Comparison of ENCODE assay signal across 14 cellular contexts in genomic region chr2:230685165-230685560, GRCh38. TPM values are rescaled to one million over a fixed set of nuclear protein-coding genes. Genes with fewer than 3 reads are reported as not detected.
DNase-seq lines count a peak whose midpoint lies in the region; ATAC-seq, FAIRE-seq and TF ChIP-seq lines count a peak whose summit lies in the region.
"Had no signal": no experiment of that assay in that cellular context is flagged by ENCODE, and none has a peak within 500 bp of the region (broad histone marks: within the 10 kb centered on the region; RNA-seq: fewer than 3 reads in every experiment).

No MANE protein-coding gene starts in this region.

- FAIRE-seq in keratinocyte (lab: Jason Lieb, UNC) = peak; percentile 46

- no peak for ATAC-seq in GM18517 (IDR thresholded peaks at IDR 0.05; ENCODE audit: unreplicated experiment)
- ATAC-seq: activated naive CD8-positive, alpha-beta T cell treated with anti-CD3 and anti-CD28 coated beads, Interleukin-2, amount 50 U/mL, for 24 hours; left colon had no signal

- H3F3A ChIP-seq in SK-N-SH (replicated peaks; ENCODE audit: insufficient read depth) = peaks cover 7% of the 10 kb centered on the region

- TF ChIP-seq CTCF in SK-N-SH (IDR thresholded peaks at IDR 0.05) (no peak), keratinocyte (optimal IDR thresholded peaks at IDR 0.05 in 1 of 3, IDR thresholded peaks at IDR 0.05 in 1 of 3, conservative IDR thresholded peaks at IDR 0.05 in 1 of 3; ENCODE audit: extremely low read depth in 1 of 3, insufficient read depth in 2 of 3, low read length in 3 of 3) (no peak)

- H3K9me3 ChIP-seq in SK-N-SH (no peaks in the 10 kb centered on the region), keratinocyte (ENCODE audit: control insufficient read depth, low read depth, low read length) (no peaks in the 10 kb centered on the region), skeletal muscle tissue (ENCODE audit: control insufficient read depth in 3 of 3, low read length in 3 of 3) (no peaks in the 10 kb centered on the region)

- H3K27me3 Mint-ChIP-seq in activated naive CD8-positive, alpha-beta T cell treated with anti-CD3 and anti-CD28 coated beads for 36 hours = no peaks in the 10 kb centered on the region

- 54% methylated on average over 6 of the region's 6 CpGs for WGBS in SK-N-SH (ENCODE audit: low lambda C conversion rate)

- H3K27me3 ChIP-seq in SK-N-SH (ENCODE audit: insufficient read depth) = no peaks in the 10 kb centered on the region
- no peaks in the 10 kb centered on the region for H3K27me3 ChIP-seq in keratinocyte (ENCODE audit: control insufficient read depth, extremely low read depth, insufficient read depth, low read length)
- no peaks in the 10 kb centered on the region for H3K27me3 ChIP-seq in skeletal muscle tissue (ENCODE audit: control insufficient read depth in 3 of 3, insufficient read depth in 3 of 3, low read length in 3 of 3)

- H3K36me3 ChIP-seq in SK-N-SH (replicated peaks in 1 of 2; ENCODE audit: control insufficient read depth in 1 of 2, insufficient read depth in 2 of 2, low read length in 1 of 2) (no peaks in the 10 kb centered on the region), keratinocyte (ENCODE audit: control insufficient read depth in 2 of 2, extremely low read depth in 1 of 2, insufficient read depth in 2 of 2, low read length in 2 of 2) (no peaks in the 10 kb centered on the region), skeletal muscle tissue (ENCODE audit: control insufficient read depth in 3 of 3, insufficient read depth in 3 of 3, low read length in 3 of 3) (no peaks in the 10 kb centered on the region)

- H3K4me2 ChIP-seq in SK-N-SH (no peak overlapping the region; the same call in 1 of the 2 replicates), keratinocyte (ENCODE audit: control insufficient read depth, extremely low read depth, insufficient read depth, low read depth, low read length) (peak overlapping the region; percentile 42)

- dilution Hi-C loops in keratinocyte (cut with MboI; ENCODE audit: extremely low pct_ligation_motif_present, low sequenced_read_pairs) = no loop called here

- H3K4me3 ChIP-seq in SK-N-SH (ENCODE audit: low read depth in 2 of 2, low read length in 1 of 2) (no peak overlapping the region), keratinocyte (ENCODE audit: control insufficient read depth in 2 of 3, extremely low read depth in 1 of 3, insufficient read depth in 2 of 3, low read depth in 1 of 3, low read length in 3 of 3) (no peak overlapping the region), skeletal muscle tissue (ENCODE audit: low read length in 3 of 3) (no peak overlapping the region)

- CTCF ChIA-PET in SK-N-SH (lab: Yijun Ruan, JAX) = interaction anchor here (1.0 kb wide), 1 partner anchor 228 kb away, joined by 3 read pairs; no protein-coding TSS in a partner anchor

- peaks cover 6 to 17% of the 10 kb centered on the region in 2 experiments; a peak in 2 of 4 replicates for H3K4me1 ChIP-seq in SK-N-SH (ENCODE audit: control insufficient read depth in 1 of 2, insufficient read depth in 2 of 2, low read depth in 1 of 2, low read length in 1 of 2)
- H3K4me1 ChIP-seq in keratinocyte (ENCODE audit: control insufficient read depth, extremely low read depth, insufficient read depth, low read length) = peaks cover 53% of the 10 kb centered on the region
- peaks cover 7 to 20% (median 11%) of the 10 kb centered on the region in 3 donors for H3K4me1 ChIP-seq in skeletal muscle tissue (ENCODE audit: control insufficient read depth in 3 of 3, insufficient read depth in 3 of 3, low read length in 3 of 3)

- no peak overlapping the region; a peak in 1 of 4 replicates for H3K27ac ChIP-seq in SK-N-SH (ENCODE audit: low read depth in 2 of 2, low read length in 1 of 2)
- peak overlapping the region; percentile 76 for H3K27ac ChIP-seq in keratinocyte (ENCODE audit: control insufficient read depth, insufficient read depth, low read length)
- peak overlapping the region; percentile 48 for H3K27ac ChIP-seq in skeletal muscle tissue (ENCODE audit: low read depth, low read length)

- H3K9me3 Mint-ChIP-seq in activated naive CD8-positive, alpha-beta T cell treated with anti-CD3 and anti-CD28 coated beads for 36 hours = peaks cover 1% of the 10 kb centered on the region
- H3K9me3 Mint-ChIP-seq: activated naive CD8-positive, alpha-beta T cell treated with anti-CD3 and anti-CD28 coated beads, Interleukin-2, amount 50 U/mL, for 24 hours had no signal

- DNase-seq in NCI-H1417 (lab: John Stamatoyannopoulos, UW) = peak in 2 of 3 experiments; percentile 58 to 71
- no peak for DNase-seq in NCI-H1417 treated with DMSO at 0.1 percent for 48 hours (lab: John Stamatoyannopoulos, UW)
- no peak for DNase-seq in SK-N-SH
- DNase-seq in keratinocyte (ENCODE audit: low read depth, low spot score) = no peak
- DNase-seq in activated naive CD8-positive, alpha-beta T cell treated with anti-CD3 and anti-CD28 coated beads for 36 hours = no peak
- no peak for DNase-seq in activated T-cell treated with anti-CD3 and anti-CD28 coated beads, Interleukin-2, amount 50 U/mL, for 48 hours
- DNase-seq: activated naive CD8-positive, alpha-beta T cell treated with anti-CD3 and anti-CD28 coated beads, Interleukin-2, amount 50 U/mL, for 24 hours; left colon; NCI-H1436 treated with DMSO at 0.1 percent for 48 hours; NCI-H526; stimulated activated CD4-positive, alpha-beta T cell treated with anti-CD3 and anti-CD28 coated beads, Interleukin-2, amount 100 ng/mL, for 48 hours had no signal

- H2AFZ ChIP-seq in SK-N-SH (ENCODE audit: low read depth) (peak overlapping the region; percentile 7; the same call in 1 of the 2 replicates), keratinocyte (ENCODE audit: control insufficient read depth, low read length) (no peak overlapping the region)

- POLR2A ChIA-PET in SK-N-SH (lab: Yijun Ruan, JAX) = no interaction called here

- no peak for TF ChIP-seq RAD21 in SK-N-SH (IDR thresholded peaks at IDR 0.05; ENCODE audit: low read length)

- H4K20me1 ChIP-seq in SK-N-SH (ENCODE audit: insufficient read depth) (no peaks in the 10 kb centered on the region), keratinocyte (ENCODE audit: control insufficient read depth, extremely low read depth, insufficient read depth, low read length) (no peaks in the 10 kb centered on the region)

- H3K9ac ChIP-seq in SK-N-SH (no peak overlapping the region), keratinocyte (ENCODE audit: control insufficient read depth, extremely low read depth, insufficient read depth, low read length) (peak overlapping the region; percentile 31), skeletal muscle tissue (ENCODE audit: low read depth in 1 of 3, low read length in 3 of 3) (no peak overlapping the region)

- no peaks in the 10 kb centered on the region for H3K36me3 Mint-ChIP-seq in activated naive CD8-positive, alpha-beta T cell treated with anti-CD3 and anti-CD28 coated beads for 36 hours

- H3K9me1 ChIP-seq in keratinocyte (ENCODE audit: control insufficient read depth, extremely low read depth, insufficient read depth, low read length) = no peaks in the 10 kb centered on the region

- H3K4me1 Mint-ChIP-seq in activated naive CD8-positive, alpha-beta T cell treated with anti-CD3 and anti-CD28 coated beads for 36 hours = peaks cover 15% of the 10 kb centered on the region

- H3K79me2 ChIP-seq in SK-N-SH (ENCODE audit: insufficient read depth) (no peaks in the 10 kb centered on the region), keratinocyte (ENCODE audit: control insufficient read depth, insufficient read depth, low read length) (no peaks in the 10 kb centered on the region)

- no peak overlapping the region for H3K4me3 Mint-ChIP-seq in activated naive CD8-positive, alpha-beta T cell treated with anti-CD3 and anti-CD28 coated beads for 36 hours
- H3K4me3 Mint-ChIP-seq: activated naive CD8-positive, alpha-beta T cell treated with anti-CD3 and anti-CD28 coated beads, Interleukin-2, amount 50 U/mL, for 24 hours; T-helper 1 cell treated with Interleukin-12 subunit alpha and Interleukin-12 subunit beta and Interleukin-4 antibody, amounts not matched to agents 30 μg/mL and 1 μg/mL, for 36 hours had no signal

- H3K9me2 ChIP-seq in SK-N-SH = no peaks in the 10 kb centered on the region

- no peak for TF ChIP-seq EP300 in SK-N-SH (IDR thresholded peaks at IDR 0.05; ENCODE audit: borderline replicate concordance in 1 of 2, low read depth in 1 of 2, low read length in 1 of 2)

- no peak overlapping the region for H3K27ac Mint-ChIP-seq in activated naive CD8-positive, alpha-beta T cell treated with anti-CD3 and anti-CD28 coated beads for 36 hours
- H3K27ac Mint-ChIP-seq: activated naive CD8-positive, alpha-beta T cell treated with anti-CD3 and anti-CD28 coated beads, Interleukin-2, amount 50 U/mL, for 24 hours; T-helper 1 cell treated with Interleukin-12 subunit alpha and Interleukin-12 subunit beta and Interleukin-4 antibody, amounts not matched to agents 30 μg/mL and 1 μg/mL, for 36 hours had no signal

TF ChIP-seq in SK-N-SH, 30 proteins besides CTCF, POLR2A, EP300 and RAD21 (continues in another document):
- TF ChIP-seq, protein P1, sequence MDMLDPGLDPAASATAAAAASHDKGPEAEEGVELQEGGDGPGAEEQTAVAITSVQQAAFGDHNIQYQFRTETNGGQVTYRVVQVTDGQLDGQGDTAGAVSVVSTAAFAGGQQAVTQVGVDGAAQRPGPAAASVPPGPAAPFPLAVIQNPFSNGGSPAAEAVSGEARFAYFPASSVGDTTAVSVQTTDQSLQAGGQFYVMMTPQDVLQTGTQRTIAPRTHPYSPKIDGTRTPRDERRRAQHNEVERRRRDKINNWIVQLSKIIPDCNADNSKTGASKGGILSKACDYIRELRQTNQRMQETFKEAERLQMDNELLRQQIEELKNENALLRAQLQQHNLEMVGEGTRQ (IDR thresholded peaks at IDR 0.05; ENCODE audit: borderline replicate concordance, low read depth, low read length) = no peak

RNA-seq across cellular contexts. Expression of gene CAB39, which starts 27.5 kb away (rescaled TPM):
- polyA plus RNA-seq in SK-N-SH (2012; rRNA removed) (15.7 and 18.7 TPM in 2 replicates), keratinocyte (77.1 to 120 TPM (median 77.7 TPM) in 3 replicates)
- 24.9 and 27.9 TPM in 2 replicates for polyA plus RNA-seq in SK-N-SH (2012; cell fraction: cytosol; rRNA removed)
- polyA plus RNA-seq in SK-N-SH (2012; cell fraction: nucleus; rRNA removed) = 15.2 and 23.1 TPM in 2 replicates
- polyA plus RNA-seq in keratinocyte (2011; ENCODE audit: low read depth) = 98.7 TPM
- 60.1 and 121 TPM in 2 replicates for polyA plus RNA-seq in keratinocyte (2011; cell fraction: cytosol; rRNA removed)
- polyA plus RNA-seq in keratinocyte (2011; cell fraction: nucleus; rRNA removed) = 91.8 and 105 TPM in 2 replicates
- polyA plus RNA-seq in keratinocyte (2012; ENCODE audit: low replicate concordance) = 75.0 and 81.2 TPM in 2 replicates
- polyA minus RNA-seq in keratinocyte = 59.3 to 159 TPM (median 79.1 TPM) in 3 replicates
- polyA minus RNA-seq in keratinocyte (2011; cell fraction: cytosol; rRNA and poly(A)+ RNA removed) = 87.7 TPM
- polyA minus RNA-seq in keratinocyte (2011; cell fraction: nucleus; rRNA and poly(A)+ RNA removed) = 67.4 and 142 TPM in 2 replicates
- 60.5 TPM for total RNA-seq in skeletal muscle tissue
- 100 to 1,000 TPM; 119 to 122 TPM for total RNA-seq in activated naive CD8-positive, alpha-beta T cell treated with anti-CD3 and anti-CD28 coated beads for 36 hours

Comparison
In these comparisons a context has a peak if more than half of its experiments do, and no peak if none do; other contexts are left out.
1. DNase-seq: peak in NCI-H1417 (2 of 3); none in NCI-H1417 treated with DMSO at 0.1 percent for 48 hours (single experiment), SK-N-SH (single experiment), keratinocyte (single experiment), activated naive CD8-positive, alpha-beta T cell treated with anti-CD3 and anti-CD28 coated beads for 36 hours (single experiment) and activated T-cell treated with anti-CD3 and anti-CD28 coated beads, Interleukin-2, amount 50 U/mL, for 48 hours (0 of 2).
2. H3K27ac ChIP-seq: peak in keratinocyte (single experiment) and skeletal muscle tissue (single experiment); none in SK-N-SH (0 of 2).